9 cellular contexts compared by ENCODE assay signal in the genomic region with DNA sequence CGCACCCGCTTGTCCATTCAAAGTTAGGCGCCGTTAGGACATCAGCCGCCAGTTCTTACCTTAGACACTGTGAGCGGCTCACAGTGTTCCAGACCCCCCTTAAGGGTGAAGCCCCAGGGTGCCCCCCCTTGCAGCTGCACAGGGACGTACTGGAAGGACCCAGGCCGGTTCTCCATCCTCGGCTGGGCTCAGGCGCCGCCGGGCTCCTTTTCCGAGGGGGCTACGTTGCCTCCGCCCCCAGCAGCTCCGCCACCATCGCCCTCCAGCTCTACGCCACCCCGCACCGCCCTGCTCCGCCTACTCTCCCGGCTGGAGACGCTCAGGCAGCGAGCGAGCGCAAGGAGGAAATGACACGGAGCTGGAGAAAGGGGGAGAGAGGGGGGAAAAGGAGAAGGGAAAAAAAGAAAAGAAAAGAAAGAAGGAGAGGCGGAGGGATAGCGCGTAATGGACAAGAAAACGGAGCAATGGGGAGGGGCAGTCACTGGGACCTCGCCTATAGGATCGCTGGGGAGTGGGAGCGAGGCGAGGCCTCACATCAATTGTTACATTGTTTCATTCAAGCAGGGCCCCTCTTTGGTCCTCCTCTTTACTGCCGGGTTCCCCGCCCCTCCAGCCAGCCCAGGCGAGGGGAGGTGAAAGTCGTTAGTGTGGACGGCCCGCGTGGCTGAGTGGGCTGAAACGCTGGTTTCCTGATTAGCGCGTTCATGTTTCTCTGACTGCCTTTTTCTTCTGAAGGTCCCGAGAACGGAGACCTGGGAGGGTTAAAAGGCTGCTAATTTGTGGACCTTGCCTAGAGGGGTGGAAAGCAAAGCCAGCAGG. TPM values are rescaled to one million over a fixed set of nuclear protein-coding genes. Genes with fewer than 3 reads are reported as not detected.
DNase-seq lines count a peak whose midpoint lies in the region; ATAC-seq and TF ChIP-seq lines count a peak whose summit lies in the region.
"Had no signal": no experiment of that assay in that cellular context is flagged by ENCODE, and none has a peak within 500 bp of the region (broad histone marks: within the 10 kb centered on the region; RNA-seq: fewer than 3 reads in every experiment).

A gene with protein sequence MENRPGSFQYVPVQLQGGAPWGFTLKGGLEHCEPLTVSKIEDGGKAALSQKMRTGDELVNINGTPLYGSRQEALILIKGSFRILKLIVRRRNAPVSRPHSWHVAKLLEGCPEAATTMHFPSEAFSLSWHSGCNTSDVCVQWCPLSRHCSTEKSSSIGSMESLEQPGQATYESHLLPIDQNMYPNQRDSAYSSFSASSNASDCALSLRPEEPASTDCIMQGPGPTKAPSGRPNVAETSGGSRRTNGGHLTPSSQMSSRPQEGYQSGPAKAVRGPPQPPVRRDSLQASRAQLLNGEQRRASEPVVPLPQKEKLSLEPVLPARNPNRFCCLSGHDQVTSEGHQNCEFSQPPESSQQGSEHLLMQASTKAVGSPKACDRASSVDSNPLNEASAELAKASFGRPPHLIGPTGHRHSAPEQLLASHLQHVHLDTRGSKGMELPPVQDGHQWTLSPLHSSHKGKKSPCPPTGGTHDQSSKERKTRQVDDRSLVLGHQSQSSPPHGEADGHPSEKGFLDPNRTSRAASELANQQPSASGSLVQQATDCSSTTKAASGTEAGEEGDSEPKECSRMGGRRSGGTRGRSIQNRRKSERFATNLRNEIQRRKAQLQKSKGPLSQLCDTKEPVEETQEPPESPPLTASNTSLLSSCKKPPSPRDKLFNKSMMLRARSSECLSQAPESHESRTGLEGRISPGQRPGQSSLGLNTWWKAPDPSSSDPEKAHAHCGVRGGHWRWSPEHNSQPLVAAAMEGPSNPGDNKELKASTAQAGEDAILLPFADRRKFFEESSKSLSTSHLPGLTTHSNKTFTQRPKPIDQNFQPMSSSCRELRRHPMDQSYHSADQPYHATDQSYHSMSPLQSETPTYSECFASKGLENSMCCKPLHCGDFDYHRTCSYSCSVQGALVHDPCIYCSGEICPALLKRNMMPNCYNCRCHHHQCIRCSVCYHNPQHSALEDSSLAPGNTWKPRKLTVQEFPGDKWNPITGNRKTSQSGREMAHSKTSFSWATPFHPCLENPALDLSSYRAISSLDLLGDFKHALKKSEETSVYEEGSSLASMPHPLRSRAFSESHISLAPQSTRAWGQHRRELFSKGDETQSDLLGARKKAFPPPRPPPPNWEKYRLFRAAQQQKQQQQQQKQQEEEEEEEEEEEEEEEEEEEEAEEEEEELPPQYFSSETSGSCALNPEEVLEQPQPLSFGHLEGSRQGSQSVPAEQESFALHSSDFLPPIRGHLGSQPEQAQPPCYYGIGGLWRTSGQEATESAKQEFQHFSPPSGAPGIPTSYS (N-terminal part only) (minus strand): TSS at position 352 of the 819 bp plus-strand sequence. CDS start 176 bp downstream, at position 176.

- H3K4me1 Mint-ChIP-seq in activated CD4-positive, alpha-beta T cell treated with anti-CD3 and anti-CD28 coated beads, Interleukin-2, amount 10 ng/mL, durations not matched to agents 24 days and 14 days, result peaks cover 2% of the 10 kb centered on the region

- TF ChIP-seq CTCF in right lobe of liver (IDR thresholded peaks at IDR 0.05), result no peak

- H3K27me3 Mint-ChIP-seq in activated CD4-positive, alpha-beta T cell treated with anti-CD3 and anti-CD28 coated beads, Interleukin-2, amount 10 ng/mL, durations not matched to agents 24 days and 14 days, result peaks cover 29% of the 10 kb centered on the region

- no peak within 1 kb of the TSS for H3K27ac Mint-ChIP-seq in activated CD4-positive, alpha-beta T cell treated with anti-CD3 and anti-CD28 coated beads, Interleukin-2, amount 10 ng/mL, durations not matched to agents 24 days and 14 days

- no peaks in the 10 kb centered on the region for H3K36me3 ChIP-seq in ectodermal cell (ENCODE audit: control insufficient read depth, insufficient read depth, low read length)
- no peaks in the 10 kb centered on the region for H3K36me3 ChIP-seq in right lobe of liver
- H3K36me3 ChIP-seq in subcutaneous abdominal adipose tissue (ENCODE audit: control insufficient read depth in 5 of 5, insufficient read depth in 5 of 5, low read length in 5 of 5), result no peaks in the 10 kb centered on the region

- H3K4me3 Mint-ChIP-seq in activated CD4-positive, alpha-beta T cell treated with anti-CD3 and anti-CD28 coated beads, Interleukin-2, amount 10 ng/mL, durations not matched to agents 24 days and 14 days, result peak within 1 kb of the TSS; percentile 39

- no peaks in the 10 kb centered on the region for H3K36me3 Mint-ChIP-seq in activated CD4-positive, alpha-beta T cell treated with anti-CD3 and anti-CD28 coated beads, Interleukin-2, amount 10 ng/mL, durations not matched to agents 24 days and 14 days (ENCODE audit: low read depth)

- H3K9me3 ChIP-seq in ectodermal cell (ENCODE audit: control insufficient read depth, low read length), result no peaks in the 10 kb centered on the region
- H3K9me3 ChIP-seq in right lobe of liver, result no peaks in the 10 kb centered on the region
- H3K9me3 ChIP-seq in subcutaneous abdominal adipose tissue (ENCODE audit: control insufficient read depth in 5 of 5, low read length in 5 of 5), result no peaks in the 10 kb centered on the region

- TF ChIP-seq POLR2A in right lobe of liver (IDR thresholded peaks at IDR 0.05), result no peak

- H3K4me1 ChIP-seq in ectodermal cell (ENCODE audit: control insufficient read depth, insufficient read depth, low read length) (peaks cover 4% of the 10 kb centered on the region), right lobe of liver (no peaks in the 10 kb centered on the region), subcutaneous abdominal adipose tissue (ENCODE audit: control insufficient read depth in 5 of 5, insufficient read depth in 5 of 5, low read length in 5 of 5) (peaks cover 0 to 18% (median 13%) of the 10 kb centered on the region in 5 donors)

- H3K9ac ChIP-seq in subcutaneous abdominal adipose tissue (ENCODE audit: low read length in 5 of 5), result peak within 1 kb of the TSS in 3 of 5 donors; percentile 45 to 62 (median 46)

- intact Hi-C loops in activated CD4-positive, alpha-beta T cell treated with anti-CD3 and anti-CD28 coated beads, Interleukin-2, amount 10 ng/mL, durations not matched to agents 24 days and 14 days (cut with micrococcal nuclease), result no loop called here
- intact Hi-C loops in right lobe of liver (cut with DNase I), result no loop called here

- ATAC-seq in right lobe of liver, result peak; percentile 49 to 69 (median 66)

- DNase-seq in activated CD4-positive, alpha-beta T cell treated with anti-CD3 and anti-CD28 coated beads, Interleukin-2, amount 10 ng/mL, durations not matched to agents 24 days and 14 days, result no peak
- DNase-seq in activated CD4-positive, alpha-beta T cell treated with anti-CD3 and anti-CD28 coated beads, Interleukin-2, amount 50 U/mL, for 4 hours, result no peak
- DNase-seq in right lobe of liver (peak; percentile 42 to 57 (median 45)), NCI-H1436 (lab: John Stamatoyannopoulos, UW) (no peak), UCSD-AML1 (lab: John Stamatoyannopoulos, UW; ENCODE audit: unreplicated experiment) (no peak)
- no peak for DNase-seq in activated CD4-positive, CD25-positive, alpha-beta regulatory T cell treated with anti-CD3 and anti-CD28 coated beads, Interleukin-2, amount 50 U/mL, for 72 hours

- H3K4me3 ChIP-seq in ectodermal cell (ENCODE audit: insufficient read depth, low read depth, low read length) (peak within 1 kb of the TSS; percentile 49), right lobe of liver (peak within 1 kb of the TSS; percentile 30 to 48 (median 32)), subcutaneous abdominal adipose tissue (ENCODE audit: low read depth in 1 of 5, low read length in 5 of 5) (peak within 1 kb of the TSS; percentile 64 to 70 (median 66))

- peaks cover 6% of the 10 kb centered on the region for H3K27me3 ChIP-seq in ectodermal cell (ENCODE audit: control insufficient read depth, insufficient read depth, low read length, poor library complexity, severe bottlenecking)
- no peaks in the 10 kb centered on the region for H3K27me3 ChIP-seq in right lobe of liver
- H3K27me3 ChIP-seq in subcutaneous abdominal adipose tissue (ENCODE audit: control insufficient read depth in 5 of 5, insufficient read depth in 4 of 5, low read length in 5 of 5), result peaks cover 3 to 23% (median 8%) of the 10 kb centered on the region in 5 donors

- H3K27ac ChIP-seq in ectodermal cell (ENCODE audit: insufficient read depth, low read depth, low read length, poor library complexity, severe bottlenecking), result no peak within 1 kb of the TSS
- peak within 1 kb of the TSS in 2 of 3 donors; percentile 36 to 54 for H3K27ac ChIP-seq in right lobe of liver
- no peak within 1 kb of the TSS for H3K27ac ChIP-seq in subcutaneous abdominal adipose tissue (ENCODE audit: low read depth, low read length)
- H3K27ac ChIP-seq: C4-2B had no signal

- H3K9me3 Mint-ChIP-seq in activated CD4-positive, alpha-beta T cell treated with anti-CD3 and anti-CD28 coated beads, Interleukin-2, amount 10 ng/mL, durations not matched to agents 24 days and 14 days, result no peaks in the 10 kb centered on the region

- 1% methylated on average over 46 to 47 of the region's 47 CpGs for WGBS in ectodermal cell, 2 experiments
- WGBS in right lobe of liver (ENCODE audit: insufficient coverage, low coverage, low lambda C conversion rate, missing lambda C conversion rate), result 31% methylated on average over 28 of the region's 47 CpGs

RNA-seq across cellular contexts. Expression of the gene that starts here (rescaled TPM):
- not detected in 2 replicates for total RNA-seq in activated CD4-positive, alpha-beta T cell treated with anti-CD3 and anti-CD28 coated beads, Interleukin-2, amount 10 ng/mL, durations not matched to agents 24 days and 14 days
- polyA plus RNA-seq in ectodermal cell (2013, experiment 1 of 4), result 2.2 TPM
- 2.2 TPM for polyA plus RNA-seq in ectodermal cell (2013, experiment 2 of 4)
- 2.1 TPM for polyA plus RNA-seq in ectodermal cell (2013, experiment 3 of 4)
- polyA plus RNA-seq in ectodermal cell (2013, experiment 4 of 4), result 1.9 TPM
- 1 to 10 TPM in 4 of 6 experiments, under 1 TPM in 2; 0.55 to 2.0 (median 1.2) TPM for total RNA-seq in right lobe of liver

Comparison
In these comparisons a context has a peak if more than half of its experiments do, and no peak if none do; other contexts are left out.
1. DNase-seq: peak in right lobe of liver (3 of 3); none in activated CD4-positive, alpha-beta T cell treated with anti-CD3 and anti-CD28 coated beads, Interleukin-2, amount 10 ng/mL, durations not matched to agents 24 days and 14 days (single experiment), activated CD4-positive, alpha-beta T cell treated with anti-CD3 and anti-CD28 coated beads, Interleukin-2, amount 50 U/mL, for 4 hours (0 of 2), activated CD4-positive, CD25-positive, alpha-beta regulatory T cell treated with anti-CD3 and anti-CD28 coated beads, Interleukin-2, amount 50 U/mL, for 72 hours (single experiment), NCI-H1436 (single experiment) and UCSD-AML1 (single experiment).
2. H3K27ac ChIP-seq: peak in right lobe of liver (2 of 3); none in ectodermal cell (single experiment) and subcutaneous abdominal adipose tissue (single experiment).
3. Peak in every context shown above with its lines, with median percentiles within 50 percentile points of each other: H3K4me3 ChIP-seq.